In genomic region chr4:15344041-15344440, GRCh38 we compare ENCODE assay signal across 19 cellular contexts.
A peak's percentile ranks its signal among the peaks of the same experiment; 100 is the strongest.
DNase-seq lines count a peak whose midpoint lies in the region; ATAC-seq and TF ChIP-seq lines count a peak whose summit lies in the region.
"Had no signal": no experiment of that assay in that cellular context is flagged by ENCODE, and none has a peak within 500 bp of the region (broad histone marks: within the 10 kb centered on the region; RNA-seq: fewer than 3 reads in every experiment).

No MANE protein-coding gene starts in this region.

- H3K9me3 Mint-ChIP-seq in mesothelial cell of epicardium: no peaks in the 10 kb centered on the region
- H3K9me3 Mint-ChIP-seq in activated CD4-positive, alpha-beta memory T cell treated with anti-CD3 and anti-CD28 coated beads for 36 hours: no peaks in the 10 kb centered on the region
- H3K9me3 Mint-ChIP-seq: CD14-positive monocyte; stimulated activated effector memory CD8-positive, alpha-beta T cell treated with anti-CD3 and anti-CD28 coated beads, Interleukin-12 subunit alpha, Interleukin-12 subunit beta, amount 100 ng/mL, for 72 hours had no signal

- intact Hi-C loops in activated CD4-positive, alpha-beta memory T cell treated with anti-CD3 and anti-CD28 coated beads for 36 hours (cut with micrococcal nuclease): no loop called here

- POLR2A ChIA-PET in activated CD4-positive, alpha-beta memory T cell treated with anti-CD3 and anti-CD28 coated beads for 36 hours (lab: Charles Lee): no interaction called here

- CTCF ChIA-PET in activated CD4-positive, alpha-beta memory T cell treated with anti-CD3 and anti-CD28 coated beads for 36 hours (lab: Charles Lee): no interaction called here

- TF ChIP-seq CTCF in mesothelial cell of epicardium (IDR thresholded peaks at IDR 0.05; ENCODE audit: unreplicated experiment): no peak

- H3K27ac ChIP-seq in epithelial cell of prostate: no peak overlapping the region
- H3K27ac ChIP-seq: HL-60, KMS-11 had no signal

- no peak overlapping the region for H3K4me3 Mint-ChIP-seq in mesothelial cell of epicardium
- no peak overlapping the region for H3K4me3 Mint-ChIP-seq in activated CD4-positive, alpha-beta memory T cell treated with anti-CD3 and anti-CD28 coated beads for 36 hours
- H3K4me3 Mint-ChIP-seq: CD14-positive monocyte; stimulated activated effector memory CD8-positive, alpha-beta T cell treated with anti-CD3 and anti-CD28 coated beads, Interleukin-12 subunit alpha, Interleukin-12 subunit beta, amount 100 ng/mL, for 72 hours had no signal

- H3K27me3 Mint-ChIP-seq in mesothelial cell of epicardium (ENCODE audit: low read depth): no peaks in the 10 kb centered on the region
- peaks cover 3% of the 10 kb centered on the region for H3K27me3 Mint-ChIP-seq in activated CD4-positive, alpha-beta memory T cell treated with anti-CD3 and anti-CD28 coated beads for 36 hours

- DNase-seq in Daoy (ENCODE audit: low read depth) (peak; percentile 17), NCI-H226 (peak; percentile 17), epithelial cell of prostate (ENCODE audit: low read depth, low spot score) (peak; percentile 24), mesothelial cell of epicardium (ENCODE audit: low spot score in 2 of 2, unreplicated experiment in 2 of 2) (no peak), NCI-H2227 treated with DMSO at 0.1 percent for 48 hours (lab: John Stamatoyannopoulos, UW) (no peak)
- DNase-seq in activated CD8-positive, alpha-beta memory T cell treated with anti-CD3 and anti-CD28 coated beads for 24 hours: no peak
- DNase-seq in activated CD4-positive, alpha-beta memory T cell treated with anti-CD3 and anti-CD28 coated beads for 36 hours: no peak
- DNase-seq: activated effector memory CD4-positive, alpha-beta T cell treated with Interleukin-2 at 50 U/mL for 16 hours; anterior cingulate cortex; DMS79 treated with DMSO at 0.1 percent for 48 hours; kidney; mucosa of descending colon; NCI-H1436; NCI-H446 had no signal

- no peaks in the 10 kb centered on the region for H3K36me3 Mint-ChIP-seq in mesothelial cell of epicardium
- H3K36me3 Mint-ChIP-seq in activated CD4-positive, alpha-beta memory T cell treated with anti-CD3 and anti-CD28 coated beads for 36 hours: no peaks in the 10 kb centered on the region
- H3K36me3 Mint-ChIP-seq: CD14-positive monocyte; stimulated activated effector memory CD8-positive, alpha-beta T cell treated with anti-CD3 and anti-CD28 coated beads, Interleukin-12 subunit alpha, Interleukin-12 subunit beta, amount 100 ng/mL, for 72 hours had no signal

- H3K27ac Mint-ChIP-seq in mesothelial cell of epicardium: peak overlapping the region; percentile 68
- H3K27ac Mint-ChIP-seq in activated CD4-positive, alpha-beta memory T cell treated with anti-CD3 and anti-CD28 coated beads for 36 hours: no peak overlapping the region
- H3K27ac Mint-ChIP-seq: CD14-positive monocyte; stimulated activated effector memory CD8-positive, alpha-beta T cell treated with anti-CD3 and anti-CD28 coated beads, Interleukin-12 subunit alpha, Interleukin-12 subunit beta, amount 100 ng/mL, for 72 hours had no signal

- no peak for ATAC-seq in GM18907 (IDR thresholded peaks at IDR 0.05; ENCODE audit: unreplicated experiment)
- ATAC-seq: mucosa of descending colon; stimulated activated effector memory CD8-positive, alpha-beta T cell treated with anti-CD3 and anti-CD28 coated beads, Interleukin-12 subunit alpha, Interleukin-12 subunit beta, amount 100 ng/mL, for 72 hours had no signal

- peaks cover 77% of the 10 kb centered on the region for H3K4me1 Mint-ChIP-seq in mesothelial cell of epicardium
- no peaks in the 10 kb centered on the region for H3K4me1 Mint-ChIP-seq in activated CD4-positive, alpha-beta memory T cell treated with anti-CD3 and anti-CD28 coated beads for 36 hours (ENCODE audit: low read depth)

Comparison
In these comparisons a context has a peak if more than half of its experiments do, and no peak if none do; other contexts are left out.
1. DNase-seq: peak in Daoy (single experiment), NCI-H226 (single experiment) and epithelial cell of prostate (single experiment); none in mesothelial cell of epicardium (0 of 2), NCI-H2227 treated with DMSO at 0.1 percent for 48 hours (single experiment), activated CD8-positive, alpha-beta memory T cell treated with anti-CD3 and anti-CD28 coated beads for 24 hours (single experiment) and activated CD4-positive, alpha-beta memory T cell treated with anti-CD3 and anti-CD28 coated beads for 36 hours (single experiment).